Comparison of ENCODE assay signal across 8 cellular contexts in genomic region chr3:101070260-101071121, GRCh38.
DNase-seq lines count a peak whose midpoint lies in the region; ATAC-seq and TF ChIP-seq lines count a peak whose summit lies in the region.

No MANE protein-coding gene starts in this region.

- H3K18ac ChIP-seq in neuronal stem cell (ENCODE audit: low read length), result no peak overlapping the region

- DNase-seq in GM12864 (ENCODE audit: low read depth) (peak; percentile 21), HEK293T (ENCODE audit: extremely low spot score) (peak; percentile 81), NCI-H524 treated with DMSO at 0.1 percent for 48 hours (lab: John Stamatoyannopoulos, UW) (peak; percentile 12), epithelial cell of prostate (ENCODE audit: low read depth, low spot score) (no peak), neuronal stem cell (ENCODE audit: low spot score) (peak; percentile 14), cerebellum (ENCODE audit: low spot score) (no peak)
- DNase-seq in activated CD8-positive, alpha-beta memory T cell treated with anti-CD3 and anti-CD28 coated beads for 24 hours, result peak; percentile 76

- no peaks in the 10 kb centered on the region for H3K36me3 ChIP-seq in neuronal stem cell (replicated peaks in 1 of 2; ENCODE audit: control insufficient read depth in 2 of 2, insufficient read depth in 2 of 2, low read length in 2 of 2)

- ATAC-seq in GM21447 (IDR thresholded peaks at IDR 0.05; ENCODE audit: unreplicated experiment), result no peak

- H2BK12ac ChIP-seq in neuronal stem cell (ENCODE audit: low read length), result no peak overlapping the region

- no peak overlapping the region for H3K4me2 ChIP-seq in neuronal stem cell (ENCODE audit: insufficient read depth, low read length, poor library complexity, severe bottlenecking)

- no peak overlapping the region for H4K91ac ChIP-seq in neuronal stem cell (ENCODE audit: low read depth, low read length, poor library complexity)

- H3K4ac ChIP-seq in neuronal stem cell (ENCODE audit: low read length), result no peak overlapping the region

- CTCF ChIA-PET in HEK293T (lab: Yijun Ruan, JAX), result interaction anchor here (2.5 kb wide), 1 partner anchor 126 kb away, joined by 12 read pairs; no protein-coding TSS in a partner anchor

- H2BK5ac ChIP-seq in neuronal stem cell (ENCODE audit: low read length), result no peak overlapping the region

- H3K23ac ChIP-seq in neuronal stem cell (ENCODE audit: low read depth, low read length, poor library complexity), result no peak overlapping the region

- no peak overlapping the region for H3K9ac ChIP-seq in neuronal stem cell (ENCODE audit: low read depth, low read length, poor library complexity)

- H2BK15ac ChIP-seq in neuronal stem cell (ENCODE audit: low read length), result no peak overlapping the region

- H3K4me3 ChIP-seq in GM12864 (ENCODE audit: low read depth, low read length) (no peak overlapping the region), neuronal stem cell (ENCODE audit: low read length in 2 of 2) (no peak overlapping the region)

- H3K27me3 ChIP-seq in neuronal stem cell (ENCODE audit: control insufficient read depth in 3 of 3, insufficient read depth in 3 of 3, low read depth in 1 of 3, low read length in 3 of 3), result no peaks in the 10 kb centered on the region

- H3K9me3 ChIP-seq in neuronal stem cell (replicated peaks in 1 of 2; ENCODE audit: control insufficient read depth in 2 of 2, insufficient read depth in 1 of 2, low read depth in 1 of 2, low read length in 2 of 2), result peaks cover 0 to 2% of the 10 kb centered on the region in 2 donors

- no peak overlapping the region for H2AFZ ChIP-seq in neuronal stem cell (ENCODE audit: low read length)

- no peaks in the 10 kb centered on the region for H3K79me1 ChIP-seq in neuronal stem cell (ENCODE audit: low read depth, low read length)

- POLR2A ChIA-PET in HEK293T (lab: Yijun Ruan, JAX), result no interaction called here

- H3K27ac ChIP-seq in epithelial cell of prostate, result peak overlapping the region; percentile 70
- H3K27ac ChIP-seq in neuronal stem cell (replicated peaks; ENCODE audit: low read length), result no peak overlapping the region

- H3K14ac ChIP-seq in neuronal stem cell (ENCODE audit: low read length), result no peak overlapping the region

- no peak overlapping the region for H2AK5ac ChIP-seq in neuronal stem cell (ENCODE audit: low read depth, low read length)

- TF ChIP-seq CTCF in GM12864 (IDR thresholded peaks at IDR 0.05; ENCODE audit: low read depth, low read length, missing control alignments), result peak; percentile 90

- H3K4me1 ChIP-seq in neuronal stem cell (ENCODE audit: control insufficient read depth in 2 of 2, insufficient read depth in 1 of 2, low read depth in 1 of 2, low read length in 2 of 2), result peaks cover 0 to 1% of the 10 kb centered on the region in 2 donors

- H4K8ac ChIP-seq in neuronal stem cell (ENCODE audit: low read depth, low read length), result no peak overlapping the region

- WGBS in neuronal stem cell (ENCODE audit: extremely low coverage in 2 of 2, insufficient read length in 2 of 2, insufficient replicate concordance in 1 of 2), 2 donors, result no CpG with 5 or more reads among the region's 5 CpGs

- no peak overlapping the region for H2BK120ac ChIP-seq in neuronal stem cell (ENCODE audit: low read depth, low read length)

TF ChIP-seq in HEK293T, 16 proteins besides CTCF, POLR2A, EP300 and RAD21:
- TF ChIP-seq SP1 (IDR thresholded peaks at IDR 0.05), result no peak
- TF ChIP-seq FOXA1 (IDR thresholded peaks at IDR 0.05), result no peak
- TF ChIP-seq LEF1 (IDR thresholded peaks at IDR 0.05; ENCODE audit: borderline replicate concordance), result no peak
- no peak for TF ChIP-seq ZNF384 (IDR thresholded peaks at IDR 0.05)
- TF ChIP-seq L3MBTL2 (conservative IDR thresholded peaks at IDR 0.05), result peak; percentile 57
- TF ChIP-seq TARDBP (IDR thresholded peaks at IDR 0.05), result no peak
- no peak for TF ChIP-seq FOXM1 (IDR thresholded peaks at IDR 0.05; ENCODE audit: borderline replicate concordance)
- TF ChIP-seq BHLHE40 (IDR thresholded peaks at IDR 0.05; ENCODE audit: borderline replicate concordance), result no peak

Comparison
In these comparisons a context has a peak if more than half of its experiments do, and no peak if none do; other contexts are left out.
1. DNase-seq: peak in GM12864 (single experiment), HEK293T (single experiment), NCI-H524 treated with DMSO at 0.1 percent for 48 hours (single experiment), activated CD8-positive, alpha-beta memory T cell treated with anti-CD3 and anti-CD28 coated beads for 24 hours (single experiment) and neuronal stem cell (single experiment); none in epithelial cell of prostate (single experiment) and cerebellum (single experiment).